ENCODE assay signal across 17 cellular contexts in the genomic region with DNA sequence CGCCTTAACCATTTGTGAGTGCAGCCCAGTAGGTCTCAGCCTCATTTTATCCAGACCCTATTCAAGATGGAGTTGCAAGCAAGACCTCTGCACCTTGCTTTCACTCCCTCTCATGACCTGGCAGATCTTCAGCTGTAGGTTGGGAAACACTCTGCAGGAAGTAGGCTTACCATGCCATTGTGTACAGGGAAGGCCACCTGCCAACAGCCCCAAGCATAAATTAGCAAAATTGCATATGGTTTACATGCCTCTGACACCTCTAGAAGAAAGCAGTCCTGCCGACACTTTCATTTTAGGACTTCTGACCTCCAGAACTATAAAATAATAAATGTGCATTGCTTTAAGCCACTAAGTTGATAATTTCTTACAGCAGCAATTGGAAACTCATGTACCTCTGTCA.
"Had no signal": no experiment of that assay in that cellular context is flagged by ENCODE, and none has a peak within 500 bp of the region (broad histone marks: within the 10 kb centered on the region; RNA-seq: fewer than 3 reads in every experiment).

No MANE protein-coding gene starts in this region.

- H3K36me3 Mint-ChIP-seq: brain had no signal

- H3K36me3 ChIP-seq: tibial artery, vagina had no signal

- H3K9me3 ChIP-seq: tibial artery, vagina had no signal

- H3K4me1 Mint-ChIP-seq: activated CD4-positive, alpha-beta T cell treated with anti-CD3 and anti-CD28 coated beads, Interleukin-2, amount 10 ng/mL, durations not matched to agents 7 days and 5 days had no signal

- ATAC-seq: activated CD4-positive, CD25-positive, alpha-beta regulatory T cell treated with anti-CD3 and anti-CD28 coated beads, Interleukin-2, amount 50 U/mL, for 24 hours; activated T-cell treated with anti-CD3 and anti-CD28 coated beads, Interleukin-2, amount 50 U/mL, for 4 hours; left lobe of liver had no signal

- H3K27me3 ChIP-seq: tibial artery, vagina had no signal

- H3K9me3 Mint-ChIP-seq: activated CD4-positive, alpha-beta T cell treated with anti-CD3 and anti-CD28 coated beads, Interleukin-2, amount 10 ng/mL, durations not matched to agents 7 days and 5 days; activated naive CD4-positive, alpha-beta T cell treated with anti-CD3 and anti-CD28 coated beads for 36 hours; activated T-cell treated with anti-CD3 and anti-CD28 coated beads, Interleukin-2, amount 50 U/mL, for 4 hours; neural crest cell had no signal

- H3K4me3 ChIP-seq: lung, tibial artery, vagina had no signal

- H3K4me1 ChIP-seq: tibial artery, vagina had no signal

- H3K4me3 Mint-ChIP-seq: activated CD4-positive, alpha-beta T cell treated with anti-CD3 and anti-CD28 coated beads, Interleukin-2, amount 10 ng/mL, durations not matched to agents 7 days and 5 days; activated naive CD4-positive, alpha-beta T cell treated with anti-CD3 and anti-CD28 coated beads for 36 hours; activated T-cell treated with anti-CD3 and anti-CD28 coated beads, Interleukin-2, amount 50 U/mL, for 4 hours; brain; neural crest cell had no signal

- H3K27ac ChIP-seq: tibial artery, vagina had no signal

- DNase-seq: activated CD4-positive, alpha-beta T cell treated with anti-CD3 and anti-CD28 coated beads, Interleukin-2, amount 10 ng/mL, durations not matched to agents 7 days and 5 days; activated CD8-positive, alpha-beta memory T cell treated with anti-CD3 and anti-CD28 coated beads, Interleukin-2, amount 50 U/mL, for 4 hours; activated naive CD4-positive, alpha-beta T cell treated with anti-CD3 and anti-CD28 coated beads for 36 hours; activated T-cell treated with anti-CD3 and anti-CD28 coated beads, Interleukin-2, amount 50 U/mL, for 4 hours; caudate nucleus; foreskin fibroblast; midbrain; stimulated activated CD4-positive, alpha-beta T cell treated with anti-CD3 and anti-CD28 coated beads, Interleukin-2, amount 100 ng/mL, for 24 hours; stimulated activated naive CD4-positive, alpha-beta T cell treated with Interleukin-2 at 50 U/mL for 16 hours; tibial artery had no signal

- H3K27ac Mint-ChIP-seq: activated CD4-positive, alpha-beta T cell treated with anti-CD3 and anti-CD28 coated beads, Interleukin-2, amount 10 ng/mL, durations not matched to agents 7 days and 5 days; activated naive CD4-positive, alpha-beta T cell treated with anti-CD3 and anti-CD28 coated beads for 36 hours; brain; progenitor cell of endocrine pancreas had no signal
